1 cellular context compared by ENCODE assay signal in the genomic region with DNA sequence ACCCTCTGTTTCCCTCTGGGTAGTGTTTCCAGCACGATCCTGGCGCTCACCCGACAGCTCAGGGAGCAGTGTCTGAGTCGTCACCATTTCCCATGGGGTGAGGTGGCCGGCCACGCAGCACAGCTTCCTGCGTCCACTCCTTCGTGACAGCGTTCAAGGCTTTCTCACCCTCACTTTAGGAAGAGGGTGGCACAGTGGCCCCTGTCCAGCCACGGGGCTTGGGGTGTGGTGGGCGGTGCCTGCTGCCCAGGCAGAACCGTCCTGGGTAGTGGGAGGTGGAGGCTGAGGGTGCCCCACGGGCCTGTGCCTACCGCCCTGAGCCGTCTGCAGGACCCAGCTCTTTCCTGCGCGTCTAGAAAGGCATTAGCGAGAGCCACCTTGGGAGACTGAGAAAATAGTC.
TF ChIP-seq lines count a peak whose summit lies in the region.

No MANE protein-coding gene starts in this region.

TF ChIP-seq in HepG2, 621 proteins besides CTCF, POLR2A, EP300 and RAD21:
- peak; percentile 76 for TF ChIP-seq AGO2 (optimal IDR thresholded peaks at IDR 0.05; ENCODE audit: low read depth, low read length)
- no peak for TF ChIP-seq RORA (CRISPR knock-in tag; IDR thresholded peaks at IDR 0.05)
